Comparison of ENCODE assay signal across 25 cellular contexts in genomic region chr6:123288649-123289048, GRCh38.
DNase-seq lines count a peak whose midpoint lies in the region; ATAC-seq, FAIRE-seq and TF ChIP-seq lines count a peak whose summit lies in the region.
"Had no signal": no experiment of that assay in that cellular context is flagged by ENCODE, and none has a peak within 500 bp of the region (broad histone marks: within the 10 kb centered on the region; RNA-seq: fewer than 3 reads in every experiment).

No MANE protein-coding gene starts in this region.

- no peaks in the 10 kb centered on the region for H3K27me3 ChIP-seq in HepG2 (ENCODE audit: control insufficient read depth in 1 of 2, insufficient read depth in 2 of 2, low read length in 2 of 2)
- no peaks in the 10 kb centered on the region for H3K27me3 ChIP-seq in right lobe of liver
- H3K27me3 ChIP-seq in K562 (ENCODE audit: control insufficient read depth in 2 of 2, insufficient read depth in 2 of 2, low read length in 2 of 2) = no peaks in the 10 kb centered on the region
- H3K27me3 ChIP-seq: BE2C, BLaER1 had no signal

- H2AFZ ChIP-seq in HepG2 (ENCODE audit: low read length) (no peak overlapping the region), K562 (ENCODE audit: low read depth, low read length) (no peak overlapping the region)

- POLR2A ChIA-PET in HepG2 (lab: Yijun Ruan, JAX) (no interaction called here), K562 (lab: Yijun Ruan, JAX) (no interaction called here)

- TF ChIP-seq RAD21 in HepG2 (CRISPR knock-in tag; IDR thresholded peaks at IDR 0.05) = no peak
- no peak for TF ChIP-seq RAD21 in K562 (CRISPR knock-in tag; conservative IDR thresholded peaks at IDR 0.05 in 1 of 2, IDR thresholded peaks at IDR 0.05 in 1 of 2)

- no peak for TF ChIP-seq EP300 in HepG2 (IDR thresholded peaks at IDR 0.05; ENCODE audit: low read depth in 2 of 2, low read length in 2 of 2)
- TF ChIP-seq EP300 in HepG2 (CRISPR knock-in tag; IDR thresholded peaks at IDR 0.05; ENCODE audit: borderline replicate concordance) = no peak
- TF ChIP-seq EP300 in K562 (IDR thresholded peaks at IDR 0.05; ENCODE audit: low read length) = no peak

- H3K4me1 ChIP-seq in HepG2 (ENCODE audit: insufficient read depth, low read length) (no peaks in the 10 kb centered on the region), right lobe of liver (no peaks in the 10 kb centered on the region), K562 (replicated peaks in 1 of 2; ENCODE audit: control insufficient read depth in 2 of 2, insufficient read depth in 2 of 2, low read length in 2 of 2) (no peaks in the 10 kb centered on the region)
- H3K4me1 ChIP-seq: BE2C, BLaER1 had no signal

- FAIRE-seq in HepG2 (lab: Jason Lieb, UNC) (no peak), K562 (lab: Jason Lieb, UNC) (no peak)
- FAIRE-seq: GM12878, GM12892, GM18507, GM19239 had no signal

- H3K4me2 ChIP-seq in HepG2 (ENCODE audit: low read depth, low read length) (no peak overlapping the region), K562 (ENCODE audit: insufficient read depth, low read length) (no peak overlapping the region)
- H3K4me2 ChIP-seq: BLaER1 had no signal

- H3K79me2 ChIP-seq in HepG2 (ENCODE audit: insufficient read depth, low read length) = no peaks in the 10 kb centered on the region
- H3K79me2 ChIP-seq in K562 (ENCODE audit: control insufficient read depth, insufficient read depth, low read length) = no peaks in the 10 kb centered on the region

- H3K36me3 ChIP-seq in HepG2 (replicated peaks in 1 of 2; ENCODE audit: control insufficient read depth in 1 of 2, insufficient read depth in 2 of 2, low read length in 2 of 2) = no peaks in the 10 kb centered on the region
- no peaks in the 10 kb centered on the region for H3K36me3 ChIP-seq in right lobe of liver
- H3K36me3 ChIP-seq in K562 (ENCODE audit: control insufficient read depth, insufficient read depth, low read length) = no peaks in the 10 kb centered on the region
- H3K36me3 ChIP-seq: BE2C, BLaER1 had no signal

- no peak overlapping the region for H3K9ac ChIP-seq in HepG2 (ENCODE audit: insufficient read depth, low read depth, low read length)
- H3K9ac ChIP-seq in K562 (ENCODE audit: insufficient read depth in 1 of 2, low read depth in 2 of 2, low read length in 2 of 2) = no peak overlapping the region
- H3K9ac ChIP-seq: BLaER1 had no signal

- intact Hi-C loops in HepG2 (cut with micrococcal nuclease; ENCODE audit: unreplicated experiment) = no loop called here
- intact Hi-C loops in right lobe of liver (cut with DNase I) = no loop called here
- intact Hi-C loops in K562 (cut with micrococcal nuclease) = no loop called here

- CTCF ChIA-PET in HepG2 (lab: Yijun Ruan, JAX; ENCODE audit: low intra/inter-chr PET ratio, low total read pairs) = no interaction called here
- CTCF ChIA-PET in K562 (lab: Yijun Ruan, JAX; ENCODE audit: low intra/inter-chr PET ratio) = no interaction called here

- H3K27ac ChIP-seq in HepG2 (ENCODE audit: extremely low read length, insufficient read depth, low read length) = no peak overlapping the region
- H3K27ac ChIP-seq in right lobe of liver = no peak overlapping the region
- no peak overlapping the region for H3K27ac ChIP-seq in K562 (ENCODE audit: extremely low read depth, low read depth, low read length)
- H3K27ac ChIP-seq: 22Rv1, BLaER1 had no signal

- TF ChIP-seq CTCF in HepG2 (CRISPR knock-in tag; IDR thresholded peaks at IDR 0.05) (no peak), right lobe of liver (IDR thresholded peaks at IDR 0.05) (no peak), K562 (IDR thresholded peaks at IDR 0.05 in 2 of 3, conservative IDR thresholded peaks at IDR 0.05 in 1 of 3; ENCODE audit: insufficient read depth in 2 of 3, low read depth in 1 of 3, low read length in 3 of 3) (no peak)

- TF ChIP-seq POLR2A in HepG2 (IDR thresholded peaks at IDR 0.05; ENCODE audit: insufficient read depth in 1 of 2, low read depth in 2 of 2, low read length in 2 of 2) (no peak), right lobe of liver (IDR thresholded peaks at IDR 0.05) (no peak), K562 (conservative IDR thresholded peaks at IDR 0.05) (no peak)

- no peaks in the 10 kb centered on the region for H3K9me1 ChIP-seq in K562 (ENCODE audit: control insufficient read depth, insufficient read depth, low read length)

- H3K9me3 ChIP-seq in HepG2 (ENCODE audit: low read length) = peaks cover 70% of the 10 kb centered on the region
- H3K9me3 ChIP-seq in right lobe of liver = no peaks in the 10 kb centered on the region
- no peaks in the 10 kb centered on the region; the same call in 1 of the 2 replicates for H3K9me3 ChIP-seq in K562 (replicated peaks; ENCODE audit: control insufficient read depth, insufficient read depth, low read depth, low read length)
- H3K9me3 ChIP-seq: BE2C, BLaER1 had no signal

- BruUV-seq in HepG2 (replicated peaks; lab: Mats Ljungman, UMichigan) = no TSS peak
- no TSS peak for BruUV-seq in K562 (replicated peaks; lab: Mats Ljungman, UMichigan)

- in situ Hi-C loops in HepG2 (cut with HindIII; ENCODE audit: extremely low pct_ligation_motif_present, low pct_unique_long_range_greater_than_20kb) = no loop called here
- in situ Hi-C loops in K562 (cut with MboI) = no loop called here

- DNase-seq in HepG2 (ENCODE audit: low spot score) = no peak
- no peak for DNase-seq in right lobe of liver
- no peak for DNase-seq in K562 (ENCODE audit: extremely low read depth in 1 of 4, low spot score in 3 of 4)
- DNase-seq in activated T-cell treated with anti-CD3 and anti-CD28 coated beads for 4 hours = no peak
- DNase-seq in NCI-H2171 treated with DMSO at 0.1 percent for 48 hours (lab: John Stamatoyannopoulos, UW) = no peak
- DNase-seq: ACHN; BE2C; C1 segment of cervical spinal cord; CD4-positive, alpha-beta memory T cell; CD4-positive, CD25-positive, alpha-beta regulatory T cell; CD8-positive, alpha-beta memory T cell; COR-L47; DMS 273 treated with DMSO at 0.1 percent for 48 hours; DMS153; DMS53; DMS79; DND-41; EL; GDM1 had no signal

- H4K20me1 ChIP-seq in HepG2 (ENCODE audit: insufficient read depth, low read length) (no peaks in the 10 kb centered on the region), K562 (replicated peaks; ENCODE audit: control insufficient read depth, insufficient read depth, low read length) (no peaks in the 10 kb centered on the region)
- H4K20me1 ChIP-seq: BLaER1 had no signal

- ATAC-seq in HepG2 (no peak), right lobe of liver (no peak), K562 (no peak)
- ATAC-seq: GM12878 had no signal

- H3K4me3 ChIP-seq in HepG2 (replicated peaks in 1 of 3; ENCODE audit: insufficient read depth in 1 of 3, low read depth in 2 of 3, low read length in 3 of 3) (no peak overlapping the region), right lobe of liver (no peak overlapping the region), K562 (no peak overlapping the region)
- H3K4me3 ChIP-seq: BLaER1, GM12878 had no signal

- 2% methylated on average over 1 of the region's 1 CpG for whole genome bisulfite sequencing in HepG2 (ENCODE audit: low lambda C conversion rate)
- WGBS in right lobe of liver (ENCODE audit: insufficient coverage, low coverage, low lambda C conversion rate, missing lambda C conversion rate) = 7% methylated on average over 1 of the region's 1 CpG
- 10% methylated on average over 1 of the region's 1 CpG for WGBS in K562 (ENCODE audit: insufficient coverage, low coverage, missing lambda C conversion rate)

TF ChIP-seq in HepG2, 621 proteins besides CTCF, POLR2A, EP300 and RAD21:
- TF ChIP-seq PPARG (CRISPR knock-in tag; conservative IDR thresholded peaks at IDR 0.05) (no peak), MAFK (conservative IDR thresholded peaks at IDR 0.05 in 1 of 2, IDR thresholded peaks at IDR 0.05 in 1 of 2; ENCODE audit: low read length in 2 of 2) (peak; percentile 58 to 76; a peak in 3 of 4 replicates), MAFF (IDR thresholded peaks at IDR 0.05; ENCODE audit: low read depth, low read length) (peak; percentile 72), ISX (CRISPR knock-in tag; conservative IDR thresholded peaks at IDR 0.05) (no peak)

TF ChIP-seq in K562, 482 proteins besides CTCF, POLR2A, EP300 and RAD21 (continues in another document):
- TF ChIP-seq HMBOX1 (IDR thresholded peaks at IDR 0.05) (no peak), MAFF (IDR thresholded peaks at IDR 0.05; ENCODE audit: low read length) (0 out of 2 replicates have a peak, but pooled peaks have one; percentile 4), SMC3 (conservative IDR thresholded peaks at IDR 0.05; ENCODE audit: insufficient read depth, low read depth, low read length) (no peak), HNRNPL (IDR thresholded peaks at IDR 0.05; ENCODE audit: low read depth, low read length) (no peak), ZNF316 (IDR thresholded peaks at IDR 0.05) (peak; percentile 35), ZZZ3 (IDR thresholded peaks at IDR 0.05) (no peak), C11orf30 (IDR thresholded peaks at IDR 0.05; ENCODE audit: low read depth) (0 out of 2 replicates have a peak, but pooled peaks have one; percentile 22), RBFOX2 (IDR thresholded peaks at IDR 0.05; ENCODE audit: low read depth, low read length) (no peak), NKRF (IDR thresholded peaks at IDR 0.05; ENCODE audit: borderline replicate concordance) (no peak), ILF3 (IDR thresholded peaks at IDR 0.05; ENCODE audit: borderline replicate concordance) (no peak), ELF1 (tag; IDR thresholded peaks at IDR 0.05) (no peak), ZNF76 (CRISPR knock-in tag; IDR thresholded peaks at IDR 0.05; ENCODE audit: borderline replicate concordance) (no peak)

Comparison
In these comparisons a context has a peak if more than half of its experiments do, and no peak if none do; other contexts are left out.
1. Of the 241 proteins assayed by ChIP-seq in both HepG2 and K562: peak only in HepG2: MAFK; only in K562: MAFG; in both: MAFF; in neither: 238.